Comparison of ENCODE assay signal across 2 cellular contexts in the genomic region with DNA sequence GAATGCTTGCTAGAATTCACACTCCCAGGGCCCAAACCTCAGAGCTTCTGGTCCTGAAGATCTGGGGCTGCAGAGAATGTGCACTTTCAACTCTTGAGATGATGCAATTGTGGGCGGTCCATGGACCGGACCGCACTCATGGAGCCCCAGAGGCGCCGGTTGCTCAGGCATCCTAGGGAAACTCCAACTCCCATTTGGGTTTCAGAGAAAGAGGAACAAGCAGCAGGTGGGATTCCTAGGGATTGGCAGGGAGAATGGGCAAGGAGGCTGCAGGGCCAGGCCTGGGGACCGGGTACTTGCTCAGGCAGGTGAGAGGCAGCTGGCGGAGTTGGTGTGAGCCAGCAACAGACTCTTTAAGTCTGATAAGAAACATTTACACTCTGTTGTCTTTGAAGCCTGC.
A peak's percentile ranks its signal among the peaks of the same experiment; 100 is the strongest.
TF ChIP-seq lines count a peak whose summit lies in the region.

No MANE protein-coding gene starts in this region.

TF ChIP-seq in WTC11, 78 proteins besides CTCF, POLR2A, EP300 and RAD21:
- TF ChIP-seq PRDM15 (CRISPR knock-in tag; IDR thresholded peaks at IDR 0.05) (no peak), GABPB1 (CRISPR knock-in tag; IDR thresholded peaks at IDR 0.05) (peak; percentile 97)

TF ChIP-seq in HepG2, 621 proteins besides CTCF, POLR2A, EP300 and RAD21 (continued from another document and continues in another):
- TF ChIP-seq, protein P1, sequence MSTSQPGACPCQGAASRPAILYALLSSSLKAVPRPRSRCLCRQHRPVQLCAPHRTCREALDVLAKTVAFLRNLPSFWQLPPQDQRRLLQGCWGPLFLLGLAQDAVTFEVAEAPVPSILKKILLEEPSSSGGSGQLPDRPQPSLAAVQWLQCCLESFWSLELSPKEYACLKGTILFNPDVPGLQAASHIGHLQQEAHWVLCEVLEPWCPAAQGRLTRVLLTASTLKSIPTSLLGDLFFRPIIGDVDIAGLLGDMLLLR (CRISPR knock-in tag; IDR thresholded peaks at IDR 0.05) = no peak
- TF ChIP-seq FOSL1 (CRISPR knock-in tag; IDR thresholded peaks at IDR 0.05; ENCODE audit: borderline replicate concordance) (no peak), IRF2 (CRISPR knock-in tag; IDR thresholded peaks at IDR 0.05) (no peak; the same call in 1 of the 2 replicates), HDAC6 (IDR thresholded peaks at IDR 0.05; ENCODE audit: low read depth, low read length) (no peak), ZNF576 (CRISPR knock-in tag; IDR thresholded peaks at IDR 0.05) (no peak), CBX1 (IDR thresholded peaks at IDR 0.05; ENCODE audit: low read depth) (no peak), ZNF687 (CRISPR knock-in tag; IDR thresholded peaks at IDR 0.05) (0 out of 2 replicates have a peak, but pooled peaks have one; percentile 23), PHF21A (CRISPR knock-in tag; IDR thresholded peaks at IDR 0.05) (no peak), ZNF761 (CRISPR knock-in tag; conservative IDR thresholded peaks at IDR 0.05) (no peak), ZNF549 (CRISPR knock-in tag; IDR thresholded peaks at IDR 0.05) (peak; percentile 99), ZBTB49 (CRISPR knock-in tag; IDR thresholded peaks at IDR 0.05; ENCODE audit: borderline replicate concordance) (no peak), DNMT1 (CRISPR knock-in tag; IDR thresholded peaks at IDR 0.05) (no peak), ZNF784 (CRISPR knock-in tag; IDR thresholded peaks at IDR 0.05; ENCODE audit: borderline replicate concordance) (no peak), CHCHD3 (CRISPR knock-in tag; IDR thresholded peaks at IDR 0.05) (no peak), MEF2D (CRISPR knock-in tag; IDR thresholded peaks at IDR 0.05) (no peak), ZBTB21 (CRISPR knock-in tag; IDR thresholded peaks at IDR 0.05) (no peak), SRSF1 (optimal IDR thresholded peaks at IDR 0.05; ENCODE audit: low read depth, low read length) (no peak), SNAPC2 (CRISPR knock-in tag; IDR thresholded peaks at IDR 0.05) (no peak), NONO (IDR thresholded peaks at IDR 0.05) (no peak), NONO (CRISPR knock-in tag; conservative IDR thresholded peaks at IDR 0.05) (0 out of 2 replicates have a peak, but pooled peaks have one; percentile 22), ZNF256 (CRISPR knock-in tag; conservative IDR thresholded peaks at IDR 0.05) (no peak), NR2F6 (IDR thresholded peaks at IDR 0.05) (no peak), NR2F6 (CRISPR knock-in tag; IDR thresholded peaks at IDR 0.05) (no peak), SMAD3 (CRISPR knock-in tag; IDR thresholded peaks at IDR 0.05) (no peak; the same call in 1 of the 2 replicates), ZMYM3 (CRISPR knock-in tag; IDR thresholded peaks at IDR 0.05) (0 out of 2 replicates have a peak, but pooled peaks have one; percentile 26), ZNF605 (CRISPR knock-in tag; IDR thresholded peaks at IDR 0.05) (0 out of 2 replicates have a peak, but pooled peaks have one; percentile 28), SMAD9 (CRISPR knock-in tag; IDR thresholded peaks at IDR 0.05) (no peak), ZSCAN21 (CRISPR knock-in tag; IDR thresholded peaks at IDR 0.05; ENCODE audit: borderline replicate concordance) (no peak), DNMT3B (CRISPR knock-in tag; conservative IDR thresholded peaks at IDR 0.05) (no peak; the same call in 1 of the 2 replicates)
- TF ChIP-seq, protein P2, sequence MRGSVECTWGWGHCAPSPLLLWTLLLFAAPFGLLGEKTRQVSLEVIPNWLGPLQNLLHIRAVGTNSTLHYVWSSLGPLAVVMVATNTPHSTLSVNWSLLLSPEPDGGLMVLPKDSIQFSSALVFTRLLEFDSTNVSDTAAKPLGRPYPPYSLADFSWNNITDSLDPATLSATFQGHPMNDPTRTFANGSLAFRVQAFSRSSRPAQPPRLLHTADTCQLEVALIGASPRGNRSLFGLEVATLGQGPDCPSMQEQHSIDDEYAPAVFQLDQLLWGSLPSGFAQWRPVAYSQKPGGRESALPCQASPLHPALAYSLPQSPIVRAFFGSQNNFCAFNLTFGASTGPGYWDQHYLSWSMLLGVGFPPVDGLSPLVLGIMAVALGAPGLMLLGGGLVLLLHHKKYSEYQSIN (CRISPR knock-in tag; IDR thresholded peaks at IDR 0.05; ENCODE audit: borderline replicate concordance) = no peak
- TF ChIP-seq, protein P3, sequence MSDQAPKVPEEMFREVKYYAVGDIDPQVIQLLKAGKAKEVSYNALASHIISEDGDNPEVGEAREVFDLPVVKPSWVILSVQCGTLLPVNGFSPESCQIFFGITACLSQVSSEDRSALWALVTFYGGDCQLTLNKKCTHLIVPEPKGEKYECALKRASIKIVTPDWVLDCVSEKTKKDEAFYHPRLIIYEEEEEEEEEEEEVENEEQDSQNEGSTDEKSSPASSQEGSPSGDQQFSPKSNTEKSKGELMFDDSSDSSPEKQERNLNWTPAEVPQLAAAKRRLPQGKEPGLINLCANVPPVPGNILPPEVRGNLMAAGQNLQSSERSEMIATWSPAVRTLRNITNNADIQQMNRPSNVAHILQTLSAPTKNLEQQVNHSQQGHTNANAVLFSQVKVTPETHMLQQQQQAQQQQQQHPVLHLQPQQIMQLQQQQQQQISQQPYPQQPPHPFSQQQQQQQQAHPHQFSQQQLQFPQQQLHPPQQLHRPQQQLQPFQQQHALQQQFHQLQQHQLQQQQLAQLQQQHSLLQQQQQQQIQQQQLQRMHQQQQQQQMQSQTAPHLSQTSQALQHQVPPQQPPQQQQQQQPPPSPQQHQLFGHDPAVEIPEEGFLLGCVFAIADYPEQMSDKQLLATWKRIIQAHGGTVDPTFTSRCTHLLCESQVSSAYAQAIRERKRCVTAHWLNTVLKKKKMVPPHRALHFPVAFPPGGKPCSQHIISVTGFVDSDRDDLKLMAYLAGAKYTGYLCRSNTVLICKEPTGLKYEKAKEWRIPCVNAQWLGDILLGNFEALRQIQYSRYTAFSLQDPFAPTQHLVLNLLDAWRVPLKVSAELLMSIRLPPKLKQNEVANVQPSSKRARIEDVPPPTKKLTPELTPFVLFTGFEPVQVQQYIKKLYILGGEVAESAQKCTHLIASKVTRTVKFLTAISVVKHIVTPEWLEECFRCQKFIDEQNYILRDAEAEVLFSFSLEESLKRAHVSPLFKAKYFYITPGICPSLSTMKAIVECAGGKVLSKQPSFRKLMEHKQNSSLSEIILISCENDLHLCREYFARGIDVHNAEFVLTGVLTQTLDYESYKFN (CRISPR knock-in tag; conservative IDR thresholded peaks at IDR 0.05) = peak; percentile 45
- TF ChIP-seq, protein P4, sequence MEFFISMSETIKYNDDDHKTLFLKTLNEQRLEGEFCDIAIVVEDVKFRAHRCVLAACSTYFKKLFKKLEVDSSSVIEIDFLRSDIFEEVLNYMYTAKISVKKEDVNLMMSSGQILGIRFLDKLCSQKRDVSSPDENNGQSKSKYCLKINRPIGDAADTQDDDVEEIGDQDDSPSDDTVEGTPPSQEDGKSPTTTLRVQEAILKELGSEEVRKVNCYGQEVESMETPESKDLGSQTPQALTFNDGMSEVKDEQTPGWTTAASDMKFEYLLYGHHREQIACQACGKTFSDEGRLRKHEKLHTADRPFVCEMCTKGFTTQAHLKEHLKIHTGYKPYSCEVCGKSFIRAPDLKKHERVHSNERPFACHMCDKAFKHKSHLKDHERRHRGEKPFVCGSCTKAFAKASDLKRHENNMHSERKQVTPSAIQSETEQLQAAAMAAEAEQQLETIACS (CRISPR knock-in tag; IDR thresholded peaks at IDR 0.05) = no peak
- TF ChIP-seq, protein P5, sequence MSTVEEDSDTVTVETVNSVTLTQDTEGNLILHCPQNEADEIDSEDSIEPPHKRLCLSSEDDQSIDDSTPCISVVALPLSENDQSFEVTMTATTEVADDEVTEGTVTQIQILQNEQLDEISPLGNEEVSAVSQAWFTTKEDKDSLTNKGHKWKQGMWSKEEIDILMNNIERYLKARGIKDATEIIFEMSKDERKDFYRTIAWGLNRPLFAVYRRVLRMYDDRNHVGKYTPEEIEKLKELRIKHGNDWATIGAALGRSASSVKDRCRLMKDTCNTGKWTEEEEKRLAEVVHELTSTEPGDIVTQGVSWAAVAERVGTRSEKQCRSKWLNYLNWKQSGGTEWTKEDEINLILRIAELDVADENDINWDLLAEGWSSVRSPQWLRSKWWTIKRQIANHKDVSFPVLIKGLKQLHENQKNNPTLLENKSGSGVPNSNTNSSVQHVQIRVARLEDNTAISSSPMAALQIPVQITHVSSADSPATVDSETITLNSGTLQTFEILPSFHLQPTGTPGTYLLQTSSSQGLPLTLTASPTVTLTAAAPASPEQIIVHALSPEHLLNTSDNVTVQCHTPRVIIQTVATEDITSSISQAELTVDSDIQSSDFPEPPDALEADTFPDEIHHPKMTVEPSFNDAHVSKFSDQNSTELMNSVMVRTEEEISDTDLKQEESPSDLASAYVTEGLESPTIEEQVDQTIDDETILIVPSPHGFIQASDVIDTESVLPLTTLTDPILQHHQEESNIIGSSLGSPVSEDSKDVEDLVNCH (CRISPR knock-in tag; IDR thresholded peaks at IDR 0.05) = no peak
- TF ChIP-seq, protein P6, sequence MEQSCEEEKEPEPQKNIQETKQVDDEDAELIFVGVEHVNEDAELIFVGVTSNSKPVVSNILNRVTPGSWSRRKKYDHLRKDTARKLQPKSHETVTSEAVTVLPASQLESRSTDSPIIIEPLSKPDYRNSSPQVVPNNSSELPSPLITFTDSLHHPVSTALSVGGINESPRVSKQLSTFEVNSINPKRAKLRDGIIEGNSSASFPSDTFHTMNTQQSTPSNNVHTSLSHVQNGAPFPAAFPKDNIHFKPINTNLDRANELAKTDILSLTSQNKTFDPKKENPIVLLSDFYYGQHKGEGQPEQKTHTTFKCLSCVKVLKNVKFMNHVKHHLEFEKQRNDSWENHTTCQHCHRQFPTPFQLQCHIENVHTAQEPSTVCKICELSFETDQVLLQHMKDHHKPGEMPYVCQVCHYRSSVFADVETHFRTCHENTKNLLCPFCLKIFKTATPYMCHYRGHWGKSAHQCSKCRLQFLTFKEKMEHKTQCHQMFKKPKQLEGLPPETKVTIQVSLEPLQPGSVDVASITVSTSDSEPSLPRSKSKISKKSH (CRISPR knock-in tag; IDR thresholded peaks at IDR 0.05; ENCODE audit: borderline replicate concordance) = no peak
- TF ChIP-seq, protein P7, sequence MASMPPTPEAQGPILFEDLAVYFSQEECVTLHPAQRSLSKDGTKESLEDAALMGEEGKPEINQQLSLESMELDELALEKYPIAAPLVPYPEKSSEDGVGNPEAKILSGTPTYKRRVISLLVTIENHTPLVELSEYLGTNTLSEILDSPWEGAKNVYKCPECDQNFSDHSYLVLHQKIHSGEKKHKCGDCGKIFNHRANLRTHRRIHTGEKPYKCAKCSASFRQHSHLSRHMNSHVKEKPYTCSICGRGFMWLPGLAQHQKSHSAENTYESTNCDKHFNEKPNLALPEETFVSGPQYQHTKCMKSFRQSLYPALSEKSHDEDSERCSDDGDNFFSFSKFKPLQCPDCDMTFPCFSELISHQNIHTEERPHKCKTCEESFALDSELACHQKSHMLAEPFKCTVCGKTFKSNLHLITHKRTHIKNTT (CRISPR knock-in tag; IDR thresholded peaks at IDR 0.05) = no peak
- TF ChIP-seq, protein P8, sequence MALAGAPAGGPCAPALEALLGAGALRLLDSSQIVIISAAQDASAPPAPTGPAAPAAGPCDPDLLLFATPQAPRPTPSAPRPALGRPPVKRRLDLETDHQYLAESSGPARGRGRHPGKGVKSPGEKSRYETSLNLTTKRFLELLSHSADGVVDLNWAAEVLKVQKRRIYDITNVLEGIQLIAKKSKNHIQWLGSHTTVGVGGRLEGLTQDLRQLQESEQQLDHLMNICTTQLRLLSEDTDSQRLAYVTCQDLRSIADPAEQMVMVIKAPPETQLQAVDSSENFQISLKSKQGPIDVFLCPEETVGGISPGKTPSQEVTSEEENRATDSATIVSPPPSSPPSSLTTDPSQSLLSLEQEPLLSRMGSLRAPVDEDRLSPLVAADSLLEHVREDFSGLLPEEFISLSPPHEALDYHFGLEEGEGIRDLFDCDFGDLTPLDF (CRISPR knock-in tag; IDR thresholded peaks at IDR 0.05) = no peak
